Comparison of ENCODE assay signal across 8 cellular contexts in genomic region chr1:224113545-224113917, GRCh38. TPM values are rescaled to one million over a fixed set of nuclear protein-coding genes. Genes with fewer than 3 reads are reported as not detected.
DNase-seq lines count a peak whose midpoint lies in the region; ATAC-seq and TF ChIP-seq lines count a peak whose summit lies in the region.

No MANE protein-coding gene starts in this region.

- H2AFZ ChIP-seq in PC-9, result peak overlapping the region; percentile 92

- BruUV-seq in PC-9 (replicated peaks; lab: Mats Ljungman, UMichigan), result TSS peak; percentile 83

- peaks cover 48% of the 10 kb centered on the region for H3K79me2 ChIP-seq in PC-9 (ENCODE audit: low read depth)

- CTCF ChIA-PET in PC-9 (lab: Charles Lee), result interaction anchor here (0.7 kb wide), 1 partner anchor 62 kb away, joined by 5 read pairs; no protein-coding TSS in a partner anchor

- H3K27me3 ChIP-seq in PC-9 (ENCODE audit: insufficient read depth, low read depth), result no peaks in the 10 kb centered on the region

- peak overlapping the region; percentile 81; the same call in 1 of the 2 replicates for H3K4me3 ChIP-seq in PC-9
- peak overlapping the region; percentile 87 for H3K4me3 ChIP-seq in fibroblast of pulmonary artery (replicated peaks; ENCODE audit: low read depth, low read length)

- TF ChIP-seq CTCF in PC-9 (conservative IDR thresholded peaks at IDR 0.05) (no peak), fibroblast of pulmonary artery (IDR thresholded peaks at IDR 0.05; ENCODE audit: low read length, missing control alignments) (no peak)

- no peak for ATAC-seq in stimulated activated memory B cell treated with anti-CD40 and anti-IgM and Interleukin-4, amounts not matched to agents 10 μg/mL and 1 μg/mL and 100 μg/mL, for 72 hours
- no peak for ATAC-seq in GM19463 (IDR thresholded peaks at IDR 0.05; ENCODE audit: unreplicated experiment)

- no peaks in the 10 kb centered on the region for H3K27me3 Mint-ChIP-seq in stimulated activated memory B cell treated with anti-CD40 and anti-IgM and Interleukin-4, amounts not matched to agents 10 μg/mL and 1 μg/mL and 100 μg/mL, for 72 hours

- DNase-seq in NOMO-1 treated with DMSO at 0.1 percent for 48 hours (lab: John Stamatoyannopoulos, UW; ENCODE audit: unreplicated experiment), result peak; percentile 28
- no peak for DNase-seq in NOMO-1 treated with dmso at 0.1 percent for 144 hours (lab: John Stamatoyannopoulos, UW; ENCODE audit: unreplicated experiment)
- DNase-seq in PC-9, result no peak
- DNase-seq in fibroblast of pulmonary artery (ENCODE audit: low read depth), result no peak
- DNase-seq in NCI-H524 (lab: John Stamatoyannopoulos, UW), result no peak
- no peak for DNase-seq in D341Med (ENCODE audit: low spot score)

- H3K9me3 ChIP-seq in PC-9 (ENCODE audit: insufficient read depth, low read depth), result no peaks in the 10 kb centered on the region

- intact Hi-C loops in PC-9 (cut with micrococcal nuclease; ENCODE audit: unreplicated experiment), result loop anchor here (5.0 kb wide), 1 partner anchor 121 kb away; no protein-coding TSS in a partner anchor

- H4K20me1 ChIP-seq in PC-9 (ENCODE audit: insufficient read depth), result peaks cover 21% of the 10 kb centered on the region

- peaks cover 4% of the 10 kb centered on the region for H3F3A ChIP-seq in PC-9 (ENCODE audit: insufficient read depth, low read depth)

- H3K4me1 ChIP-seq in PC-9 (replicated peaks; ENCODE audit: insufficient read depth), result peaks cover 24% of the 10 kb centered on the region

- H3K36me3 ChIP-seq in PC-9 (ENCODE audit: low read depth), result peaks cover 9% of the 10 kb centered on the region; the same call in 1 of the 2 replicates

- H3K4me1 Mint-ChIP-seq in stimulated activated memory B cell treated with anti-CD40 and anti-IgM and Interleukin-4, amounts not matched to agents 10 μg/mL and 1 μg/mL and 100 μg/mL, for 72 hours, result peaks cover 19% of the 10 kb centered on the region

- H3K27ac ChIP-seq in PC-9, result no peak overlapping the region

- peak overlapping the region; percentile 87 for H3K27ac Mint-ChIP-seq in stimulated activated memory B cell treated with anti-CD40 and anti-IgM and Interleukin-4, amounts not matched to agents 10 μg/mL and 1 μg/mL and 100 μg/mL, for 72 hours

- peak overlapping the region; percentile 84 for H3K4me3 Mint-ChIP-seq in stimulated activated memory B cell treated with anti-CD40 and anti-IgM and Interleukin-4, amounts not matched to agents 10 μg/mL and 1 μg/mL and 100 μg/mL, for 72 hours

- no peaks in the 10 kb centered on the region for H3K36me3 Mint-ChIP-seq in stimulated activated memory B cell treated with anti-CD40 and anti-IgM and Interleukin-4, amounts not matched to agents 10 μg/mL and 1 μg/mL and 100 μg/mL, for 72 hours

- no peaks in the 10 kb centered on the region for H3K9me3 Mint-ChIP-seq in stimulated activated memory B cell treated with anti-CD40 and anti-IgM and Interleukin-4, amounts not matched to agents 10 μg/mL and 1 μg/mL and 100 μg/mL, for 72 hours

- no peaks in the 10 kb centered on the region for H3K9me2 ChIP-seq in PC-9 (ENCODE audit: insufficient read depth)

- peak overlapping the region; percentile 90 for H3K4me2 ChIP-seq in PC-9

- POLR2A ChIA-PET in PC-9 (lab: Charles Lee; ENCODE audit: unreplicated experiment), result no interaction called here

RNA-seq across cellular contexts. Expression of gene FBXO28, which starts 0.4 kb away (rescaled TPM):
- 43.4 and 48.1 TPM in 2 replicates for total RNA-seq in PC-9 (2021)
